Comparison of ENCODE assay signal across 11 cellular contexts in genomic region chr16:48041861-48042435, GRCh38.
DNase-seq lines count a peak whose midpoint lies in the region; ATAC-seq and TF ChIP-seq lines count a peak whose summit lies in the region.
"Had no signal": no experiment of that assay in that cellular context is flagged by ENCODE, and none has a peak within 500 bp of the region (broad histone marks: within the 10 kb centered on the region; RNA-seq: fewer than 3 reads in every experiment).

No MANE protein-coding gene starts in this region.

- H3K4me2 ChIP-seq in hepatocyte, result no peak overlapping the region

- H3K4me1 ChIP-seq in hepatocyte (ENCODE audit: insufficient read depth) (no peaks in the 10 kb centered on the region), heart right ventricle (no peaks in the 10 kb centered on the region)

- H2AFZ ChIP-seq in hepatocyte, result no peak overlapping the region

- intact Hi-C loops in heart right ventricle (cut with DNase I), result no loop called here

- no peaks in the 10 kb centered on the region for H3K79me2 ChIP-seq in hepatocyte

- H3K4me3 ChIP-seq in hepatocyte (no peak overlapping the region), heart right ventricle (no peak overlapping the region)

- no peak overlapping the region for H3K27ac ChIP-seq in hepatocyte
- no peak overlapping the region for H3K27ac ChIP-seq in heart right ventricle

- no peak for ATAC-seq in HG03469 (IDR thresholded peaks at IDR 0.05; ENCODE audit: unreplicated experiment)
- no peak for ATAC-seq in HG02588 (IDR thresholded peaks at IDR 0.05; ENCODE audit: unreplicated experiment)
- ATAC-seq in heart right ventricle, result no peak

- H3K27me3 ChIP-seq in hepatocyte, result no peaks in the 10 kb centered on the region
- H3K27me3 ChIP-seq in heart right ventricle, result peaks cover 0 to 8% (median 5%) of the 10 kb centered on the region in 7 donors

- TF ChIP-seq CTCF in GM12872 (IDR thresholded peaks at IDR 0.05; ENCODE audit: insufficient read depth, low read depth, low read length) (0 out of 3 replicates have a peak, but pooled peaks have one; percentile 22), hepatocyte (IDR thresholded peaks at IDR 0.05; ENCODE audit: poor library complexity) (peak; percentile 17), heart right ventricle (IDR thresholded peaks at IDR 0.05) (no peak)

- H3K9me3 ChIP-seq in hepatocyte (ENCODE audit: low read depth) (no peaks in the 10 kb centered on the region), heart right ventricle (no peaks in the 10 kb centered on the region)

- DNase-seq in 8988T, result peak; percentile 38
- DNase-seq in RPMI8226, result peak; percentile 34
- peak; percentile 19 for DNase-seq in hepatocyte (ENCODE audit: low spot score)
- DNase-seq in activated effector memory CD4-positive, alpha-beta T cell treated with Interleukin-2 at 50 U/mL for 16 hours, result no peak
- no peak for DNase-seq in heart right ventricle
- DNase-seq: activated B cell treated with CpG ODN at 0.5 μM for 24 hours; NCI-H1048; stimulated activated CD4-positive, alpha-beta T cell treated with anti-CD3 and anti-CD28 coated beads, Interleukin-4, amount 100 ng/mL, for 1 hour had no signal

- WGBS in hepatocyte (ENCODE audit: low lambda C conversion rate, missing lambda C conversion rate), result 71% methylated on average over 10 of the region's 10 CpGs
- 46 to 50% methylated on average over 10 of the region's 10 CpGs for WGBS in heart right ventricle, 2 donors

- H3K9me2 ChIP-seq in hepatocyte (replicated peaks; ENCODE audit: insufficient read depth), result no peaks in the 10 kb centered on the region

- no peaks in the 10 kb centered on the region for H4K20me1 ChIP-seq in hepatocyte (ENCODE audit: insufficient read depth, poor library complexity, severe bottlenecking)

- no peaks in the 10 kb centered on the region for H3K36me3 ChIP-seq in hepatocyte (replicated peaks; ENCODE audit: insufficient read depth, low read depth)
- no peaks in the 10 kb centered on the region for H3K36me3 ChIP-seq in heart right ventricle

Comparison
In these comparisons a context has a peak if more than half of its experiments do, and no peak if none do; other contexts are left out.
1. DNase-seq: peak in 8988T (single experiment), RPMI8226 (single experiment) and hepatocyte (single experiment); none in activated effector memory CD4-positive, alpha-beta T cell treated with Interleukin-2 at 50 U/mL for 16 hours (single experiment) and heart right ventricle (0 of 2).
2. CTCF ChIP-seq: peak in GM12872 (single experiment) and hepatocyte (single experiment); none in heart right ventricle (0 of 9).